21 cellular contexts compared by ENCODE assay signal in genomic region chr15:40273428-40273827, GRCh38. TPM values are rescaled to one million over a fixed set of nuclear protein-coding genes. Genes with fewer than 3 reads are reported as not detected.
"Had no signal": no experiment of that assay in that cellular context is flagged by ENCODE, and none has a peak within 500 bp of the region (broad histone marks: within the 10 kb centered on the region; RNA-seq: fewer than 3 reads in every experiment).

No MANE protein-coding gene starts in this region.

- H3K36me3 ChIP-seq: WERI-Rb-1 had no signal

- DNase-seq: activated CD4-positive, alpha-beta memory T cell treated with anti-CD3 and anti-CD28 coated beads, Interleukin-2, amount 10 ng/mL, durations not matched to agents 7 days and 5 days; activated CD4-positive, alpha-beta T cell treated with anti-CD3 and anti-CD28 coated beads, Interleukin-2, amount 50 U/mL, for 1 hour; activated gamma-delta T cell; activated T-cell treated with anti-CD3 and anti-CD28 coated beads for 4 hours; activated T-cell treated with anti-CD3 and anti-CD28 coated beads, Interleukin-2, amount 50 U/mL, for 48 hours; amygdala; MM.1S; NCI-H1105; NCI-H1436; NCI-H1694 treated with DMSO at 0.1 percent for 48 hours; NCI-H2029 treated with DMSO at 0.1 percent for 48 hours; NCI-H510A treated with DMSO at 0.1 percent for 48 hours; NCI-H69; NK-92 treated with Interleukin-12 subunit alpha and Interleukin-12 subunit beta, amount 100 ng/mL, for 24 hours; SIG-M5; T-helper 1 cell; WERI-Rb-1 had no signal

- H3K27ac ChIP-seq: WERI-Rb-1 had no signal

- ATAC-seq: activated T-helper 17 cell treated with anti-CD3 and anti-CD28 coated beads, Interleukin-2, amount 50 U/mL, for 72 hours had no signal

RNA-seq across cellular contexts. Expression of gene ANKRD63, which starts 9.4 kb away (rescaled TPM):
- total RNA-seq: activated CD4-positive, alpha-beta memory T cell treated with anti-CD3 and anti-CD28 coated beads, Interleukin-2, amount 10 ng/mL, durations not matched to agents 7 days and 5 days; activated CD4-positive, alpha-beta T cell treated with anti-CD3 and anti-CD28 coated beads for 36 hours; activated naive CD4-positive, alpha-beta T cell treated with anti-CD3 and anti-CD28 coated beads for 36 hours; activated T-helper 17 cell treated with anti-CD3 and anti-CD28 coated beads, Interleukin-2, amount 50 U/mL, for 72 hours; cardiac septum had no signal

RNA-seq across cellular contexts. Expression of gene PAK6, which starts 34.6 kb away (rescaled TPM):
- total RNA-seq: activated naive CD4-positive, alpha-beta T cell treated with anti-CD3 and anti-CD28 coated beads for 36 hours had no signal
